In genomic region chr9:129069825-129070473, GRCh38 we compare ENCODE assay signal across 12 cellular contexts. TPM values are rescaled to one million over a fixed set of nuclear protein-coding genes. Genes with fewer than 3 reads are reported as not detected.
A peak's percentile ranks its signal among the peaks of the same experiment; 100 is the strongest.
DNase-seq lines count a peak whose midpoint lies in the region; ATAC-seq and TF ChIP-seq lines count a peak whose summit lies in the region.
"Had no signal": no experiment of that assay in that cellular context is flagged by ENCODE, and none has a peak within 500 bp of the region (broad histone marks: within the 10 kb centered on the region; RNA-seq: fewer than 3 reads in every experiment).

No MANE protein-coding gene starts in this region.

- H3K4me1 Mint-ChIP-seq in WTC11 (peaks cover 28% of the 10 kb centered on the region), Calu3 (ENCODE audit: low read depth, unreplicated experiment) (no peaks in the 10 kb centered on the region)
- H3K4me1 Mint-ChIP-seq: nephron had no signal

- H3K27me3 ChIP-seq in right atrium auricular region (no peaks in the 10 kb centered on the region), psoas muscle (ENCODE audit: insufficient read depth in 3 of 3, low read length in 2 of 3) (no peaks in the 10 kb centered on the region)
- H3K27me3 ChIP-seq: SJSA1 had no signal

- no peaks in the 10 kb centered on the region for H3K9me3 ChIP-seq in right atrium auricular region
- no peaks in the 10 kb centered on the region for H3K9me3 ChIP-seq in psoas muscle
- H3K9me3 ChIP-seq: Caco-2, SJSA1 had no signal

- peaks cover 32% of the 10 kb centered on the region for H3K36me3 ChIP-seq in right atrium auricular region
- H3K36me3 ChIP-seq in psoas muscle (ENCODE audit: insufficient read depth in 1 of 2, low read depth in 1 of 2), result peaks cover 3 to 45% of the 10 kb centered on the region in 2 donors

- H3K36me3 Mint-ChIP-seq in WTC11, result peaks cover 21% of the 10 kb centered on the region
- peaks cover 16% of the 10 kb centered on the region for H3K36me3 Mint-ChIP-seq in Calu3 (ENCODE audit: insufficient read depth, unreplicated experiment)

- H3K4me3 Mint-ChIP-seq in WTC11 (no peak overlapping the region), Calu3 (ENCODE audit: low read depth, unreplicated experiment) (no peak overlapping the region)
- H3K4me3 Mint-ChIP-seq: nephron had no signal

- H3K27me3 Mint-ChIP-seq in WTC11 (ENCODE audit: low read depth), result no peaks in the 10 kb centered on the region
- no peaks in the 10 kb centered on the region for H3K27me3 Mint-ChIP-seq in Calu3 (ENCODE audit: unreplicated experiment)

- H3K27ac Mint-ChIP-seq in WTC11 (peak overlapping the region; percentile 65), Calu3 (ENCODE audit: unreplicated experiment) (no peak overlapping the region)
- H3K27ac Mint-ChIP-seq: nephron had no signal

- DNase-seq in WTC11 (ENCODE audit: low spot score), result no peak
- DNase-seq in right atrium auricular region (ENCODE audit: low spot score), result no peak
- no peak for DNase-seq in psoas muscle
- DNase-seq in NCI-H1436 treated with DMSO at 0.1 percent for 48 hours (lab: John Stamatoyannopoulos, UW), result no peak
- DNase-seq in Calu3, result no peak
- DNase-seq: NCI-H2081 had no signal

- CTCF ChIA-PET in WTC11 (lab: Charles Lee), result interaction anchor here (1.0 to 2.4 kb wide), 2 partner anchors 10 to 337 kb away, joined by 3 to 10 read pairs; partner anchors contain the start of gene DOLPP1
- CTCF ChIA-PET in Calu3 (lab: Charles Lee), result no interaction called here

- peaks cover 0 to 19% of the 10 kb centered on the region in 2 donors for H3K4me1 ChIP-seq in right atrium auricular region
- no peaks in the 10 kb centered on the region for H3K4me1 ChIP-seq in psoas muscle
- H3K4me1 ChIP-seq: Caco-2, SJSA1 had no signal

- H3K4me3 ChIP-seq in right atrium auricular region, result no peak overlapping the region
- H3K4me3 ChIP-seq in psoas muscle, result no peak overlapping the region
- H3K4me3 ChIP-seq: SJSA1 had no signal

- BruUV-seq in Calu3 (replicated peaks; lab: Mats Ljungman, UMichigan), result no TSS peak

- H3K27ac ChIP-seq in right atrium auricular region (peak overlapping the region; percentile 67 to 76), psoas muscle (peak overlapping the region; percentile 9)
- H3K27ac ChIP-seq: KMS-11, SJSA1 had no signal

- TF ChIP-seq CTCF in WTC11 (IDR thresholded peaks at IDR 0.05), result no peak
- no peak for TF ChIP-seq CTCF in right atrium auricular region (IDR thresholded peaks at IDR 0.05)
- TF ChIP-seq CTCF in psoas muscle (IDR thresholded peaks at IDR 0.05), result no peak
- no peak for TF ChIP-seq CTCF in Calu3 (IDR thresholded peaks at IDR 0.05; ENCODE audit: unreplicated experiment)

- WGBS in psoas muscle, 3 donors, result 86 to 89% (median 88%) methylated on average over 25 of the region's 25 CpGs

- intact Hi-C loops in psoas muscle (cut with DNase I), result loop anchor here in 1 of 2 donors (5.0 kb wide), 1 partner anchor 33 kb away; the partner anchor contains the start of gene MIGA2
- intact Hi-C loops in Calu3 (cut with micrococcal nuclease; ENCODE audit: unreplicated experiment), result no loop called here

- POLR2A ChIA-PET in WTC11 (lab: Charles Lee), result interaction anchor here (0.5 kb wide), 1 partner anchor 158 kb away, joined by 5 read pairs; no protein-coding TSS in a partner anchor

- H3K9me3 Mint-ChIP-seq in WTC11, result no peaks in the 10 kb centered on the region
- H3K9me3 Mint-ChIP-seq in Calu3 (ENCODE audit: low read depth, unreplicated experiment), result no peaks in the 10 kb centered on the region
- H3K9me3 Mint-ChIP-seq: nephron had no signal

- ATAC-seq in HG03354 (IDR thresholded peaks at IDR 0.05; ENCODE audit: poor library complexity, severe bottlenecking, unreplicated experiment) (peak; percentile 4), WTC11 (no peak), psoas muscle (peak in 2 of 4 donors; percentile 2 to 20), GM21515 (IDR thresholded peaks at IDR 0.05; ENCODE audit: unreplicated experiment) (no peak)

TF ChIP-seq in WTC11, 78 proteins besides CTCF, POLR2A, EP300 and RAD21:
- no peak for TF ChIP-seq ZNF263 (CRISPR knock-in tag; IDR thresholded peaks at IDR 0.05; ENCODE audit: low read depth)
- TF ChIP-seq CBFB (CRISPR knock-in tag; IDR thresholded peaks at IDR 0.05; ENCODE audit: low read depth), result no peak
- no peak for TF ChIP-seq TEAD4 (CRISPR knock-in tag; IDR thresholded peaks at IDR 0.05)
- TF ChIP-seq ZNF671 (CRISPR knock-in tag; IDR thresholded peaks at IDR 0.05), result no peak
- TF ChIP-seq ZNF219 (CRISPR knock-in tag; IDR thresholded peaks at IDR 0.05; ENCODE audit: borderline replicate concordance), result no peak
- no peak for TF ChIP-seq FOXK1 (CRISPR knock-in tag; IDR thresholded peaks at IDR 0.05)

RNA-seq across cellular contexts. Expression of gene DOLPP1, which starts 11.0 kb away (rescaled TPM):
- total RNA-seq in WTC11 (2021) (30.4 to 35.6 TPM (median 32.7 TPM) in 3 replicates), right atrium auricular region (1 to 10 TPM; 4.8 to 5.4 TPM), psoas muscle (1 to 10 TPM; 2.1 to 4.7 (median 4.2) TPM), Calu3 (2022) (14.4 and 16.1 TPM in 2 replicates)
- polyA plus RNA-seq in psoas muscle, result 1 to 10 TPM; 2.3 to 5.2 (median 4.7) TPM

RNA-seq across cellular contexts. Expression of gene MIGA2, which starts 33.5 kb away (rescaled TPM):
- total RNA-seq in WTC11 (2021) (39.9 to 61.7 TPM (median 48.0 TPM) in 3 replicates), right atrium auricular region (10 to 100 TPM; 34.2 to 40.2 TPM), psoas muscle (10 to 100 TPM in 3 of 4 donors, 1 to 10 TPM in 1; 8.4 to 17.8 (median 14.8) TPM), Calu3 (2022) (17.8 and 21.2 TPM in 2 replicates)
- 10 to 100 TPM; 12.7 to 18.1 (median 13.7) TPM for polyA plus RNA-seq in psoas muscle

RNA-seq across cellular contexts. Expression of gene CRAT, which starts 40.6 kb away (rescaled TPM):
- total RNA-seq in WTC11 (2021) (17.2 to 19.1 TPM (median 17.5 TPM) in 3 replicates), right atrium auricular region (10 to 100 TPM; 73.0 to 75.0 TPM), psoas muscle (100 to 1,000 TPM; 123 to 229 (median 164) TPM), Calu3 (2022) (7.1 and 9.2 TPM in 2 replicates)
- 100 to 1,000 TPM in 2 of 3 donors, 10 to 100 TPM in 1; 88.7 to 106 (median 100) TPM for polyA plus RNA-seq in psoas muscle

RNA-seq across cellular contexts. Expression of gene PTPA, which starts 41.3 kb away (rescaled TPM):
- total RNA-seq in WTC11 (2021) (181 to 186 TPM (median 186 TPM) in 3 replicates), right atrium auricular region (10 to 100 TPM; 81.3 to 89.9 TPM), psoas muscle (100 to 1,000 TPM in 2 of 4 donors, 10 to 100 TPM in 2; 95.1 to 110 (median 102) TPM), Calu3 (2022) (76.2 and 83.3 TPM in 2 replicates)
- polyA plus RNA-seq in psoas muscle, result 100 to 1,000 TPM in 1 of 3 donors, 10 to 100 TPM in 2; 54.1 to 109 (median 83.1) TPM

RNA-seq across cellular contexts. Expression of gene SH3GLB2, which starts 41.8 kb away (rescaled TPM):
- 59.7 to 65.7 TPM (median 62.9 TPM) in 3 replicates for total RNA-seq in WTC11 (2021)
- total RNA-seq in right atrium auricular region, result 10 to 100 TPM; 25.6 to 41.3 TPM
- 10 to 100 TPM; 33.8 to 56.8 (median 45.1) TPM for total RNA-seq in psoas muscle
- 10 to 100 TPM; 22.2 to 33.5 (median 28.0) TPM for polyA plus RNA-seq in psoas muscle
- total RNA-seq in Calu3 (2022), result 66.5 and 83.8 TPM in 2 replicates
